ENCODE assay signal across 20 cellular contexts in the genomic region with DNA sequence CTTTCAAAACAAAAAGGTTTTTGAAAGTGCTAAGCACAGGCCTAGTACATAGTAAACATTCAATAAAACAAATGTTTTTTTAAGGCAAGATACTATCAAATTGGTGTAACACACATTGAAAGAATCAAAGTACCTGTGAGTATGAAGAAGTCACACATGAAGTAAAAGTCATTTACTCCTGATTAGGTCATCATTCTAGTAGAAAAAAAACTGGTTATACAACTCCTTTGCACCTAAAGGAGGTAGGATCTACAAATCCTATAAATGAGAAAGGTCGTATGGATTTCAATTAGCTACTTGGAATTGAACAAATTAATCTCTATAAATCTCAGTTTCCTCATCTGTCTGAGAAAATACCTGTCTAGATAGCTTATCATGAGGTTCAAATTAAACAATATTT.
DNase-seq lines count a peak whose midpoint lies in the region; ATAC-seq and TF ChIP-seq lines count a peak whose summit lies in the region.
"Had no signal": no experiment of that assay in that cellular context is flagged by ENCODE, and none has a peak within 500 bp of the region (broad histone marks: within the 10 kb centered on the region; RNA-seq: fewer than 3 reads in every experiment).

No MANE protein-coding gene starts in this region.

- POLR2A ChIA-PET in PC-3 (lab: Charles Lee; ENCODE audit: unreplicated experiment): interaction anchor here (0.7 kb wide), 2 partner anchors 10 to 47 kb away, joined by 3 to 7 read pairs; no protein-coding TSS in a partner anchor

- no peaks in the 10 kb centered on the region for H3K27me3 Mint-ChIP-seq in progenitor cell of endocrine pancreas

- peaks cover 24% of the 10 kb centered on the region for H3K4me1 ChIP-seq in PC-3 (ENCODE audit: insufficient read depth, low read length)

- peak overlapping the region; percentile 6 for H3K27ac Mint-ChIP-seq in progenitor cell of endocrine pancreas

- peaks cover 26% of the 10 kb centered on the region for H4K20me1 ChIP-seq in PC-3 (ENCODE audit: low read length)

- peaks cover 35% of the 10 kb centered on the region for H3K4me1 Mint-ChIP-seq in progenitor cell of endocrine pancreas (ENCODE audit: low read depth)

- peak; percentile 60 for DNase-seq in DMS53 (lab: John Stamatoyannopoulos, UW)
- DNase-seq in PC-3: peak; percentile 77
- no peak for DNase-seq in dorsolateral prefrontal cortex
- no peak for DNase-seq in progenitor cell of endocrine pancreas (ENCODE audit: low spot score, unreplicated experiment)
- no peak for DNase-seq in globus pallidus (ENCODE audit: low spot score)
- DNase-seq: ACHN, DND-41, IMR-90, Karpas-422, MM.1S, NCI-H1092, NCI-H146, NCI-H2029 treated with DMSO at 0.1 percent for 48 hours, NCI-H446 treated with DMSO at 0.1 percent for 48 hours, NCI-H69, SIG-M5 had no signal

- no peaks in the 10 kb centered on the region for H3K9me3 ChIP-seq in PC-3 (ENCODE audit: low read length)

- H3K4me3 ChIP-seq in PC-3 (ENCODE audit: low read length) (no peak overlapping the region), dorsolateral prefrontal cortex (no peak overlapping the region)

- H3K36me3 ChIP-seq in PC-3 (ENCODE audit: low read depth, low read length): 0 out of 2 replicates have a peak, but pooled peaks cover 5% of the 10 kb centered on the region

- no peak overlapping the region for H3K9ac ChIP-seq in PC-3 (ENCODE audit: low read length)

- intact Hi-C loops in PC-3 (cut with micrococcal nuclease) (loop anchor here (10.0 kb wide), 1 partner anchor 133 kb away; no protein-coding TSS in a partner anchor), dorsolateral prefrontal cortex (cut with DNase I) (no loop called here)

- no peak overlapping the region for H3K4me3 Mint-ChIP-seq in progenitor cell of endocrine pancreas (ENCODE audit: low read depth)

- peaks cover under 1% of the 10 kb centered on the region for H3F3A ChIP-seq in PC-3 (ENCODE audit: low read length, unreplicated experiment)

- TF ChIP-seq CTCF in PC-3 (conservative IDR thresholded peaks at IDR 0.05; ENCODE audit: low read depth, low read length) (no peak), dorsolateral prefrontal cortex (IDR thresholded peaks at IDR 0.05 in 54 of 56, conservative IDR thresholded peaks at IDR 0.05 in 2 of 56; ENCODE audit: low read depth in 1 of 56, partially characterized antibody in 56 of 56) (no peak), progenitor cell of endocrine pancreas (IDR thresholded peaks at IDR 0.05; ENCODE audit: unreplicated experiment) (no peak)

- no peak overlapping the region for H2AFZ ChIP-seq in PC-3 (ENCODE audit: low read length)

- CTCF ChIA-PET in PC-3 (lab: Charles Lee): no interaction called here

- no peak for ATAC-seq in PC-3
- ATAC-seq in HG03175 (IDR thresholded peaks at IDR 0.05; ENCODE audit: unreplicated experiment): no peak
- ATAC-seq in HG02571 (IDR thresholded peaks at IDR 0.05; ENCODE audit: unreplicated experiment): no peak

- no peak overlapping the region for H3K27ac ChIP-seq in PC-3 (ENCODE audit: low read length)
- peak overlapping the region in 51 of 59 donors; percentile 1 to 100 (median 86) for H3K27ac ChIP-seq in dorsolateral prefrontal cortex
- H3K27ac ChIP-seq: C4-2B, RWPE1 had no signal

- BruUV-seq in PC-3 (replicated peaks; lab: Mats Ljungman, UMichigan): no TSS peak

- no peaks in the 10 kb centered on the region for H3K9me3 Mint-ChIP-seq in progenitor cell of endocrine pancreas (ENCODE audit: low read depth)

- no peaks in the 10 kb centered on the region for H3K9me2 ChIP-seq in PC-3 (replicated peaks; ENCODE audit: low read length)

- no peaks in the 10 kb centered on the region for H3K27me3 ChIP-seq in PC-3 (ENCODE audit: low read length)
- H3K27me3 ChIP-seq in dorsolateral prefrontal cortex: no peaks in the 10 kb centered on the region

- peaks cover 42% of the 10 kb centered on the region for H3K79me2 ChIP-seq in PC-3 (ENCODE audit: low read length)

- peaks cover 3% of the 10 kb centered on the region for H3K36me3 Mint-ChIP-seq in progenitor cell of endocrine pancreas (ENCODE audit: insufficient read depth)

- peak overlapping the region; percentile 2; the same call in 1 of the 2 replicates for H3K4me2 ChIP-seq in PC-3 (ENCODE audit: low read length)

Comparison
In these comparisons a context has a peak if more than half of its experiments do, and no peak if none do; other contexts are left out.
1. DNase-seq: peak in DMS53 (single experiment) and PC-3 (single experiment); none in dorsolateral prefrontal cortex (0 of 10), progenitor cell of endocrine pancreas (single experiment) and globus pallidus (single experiment).